In the genomic region with DNA sequence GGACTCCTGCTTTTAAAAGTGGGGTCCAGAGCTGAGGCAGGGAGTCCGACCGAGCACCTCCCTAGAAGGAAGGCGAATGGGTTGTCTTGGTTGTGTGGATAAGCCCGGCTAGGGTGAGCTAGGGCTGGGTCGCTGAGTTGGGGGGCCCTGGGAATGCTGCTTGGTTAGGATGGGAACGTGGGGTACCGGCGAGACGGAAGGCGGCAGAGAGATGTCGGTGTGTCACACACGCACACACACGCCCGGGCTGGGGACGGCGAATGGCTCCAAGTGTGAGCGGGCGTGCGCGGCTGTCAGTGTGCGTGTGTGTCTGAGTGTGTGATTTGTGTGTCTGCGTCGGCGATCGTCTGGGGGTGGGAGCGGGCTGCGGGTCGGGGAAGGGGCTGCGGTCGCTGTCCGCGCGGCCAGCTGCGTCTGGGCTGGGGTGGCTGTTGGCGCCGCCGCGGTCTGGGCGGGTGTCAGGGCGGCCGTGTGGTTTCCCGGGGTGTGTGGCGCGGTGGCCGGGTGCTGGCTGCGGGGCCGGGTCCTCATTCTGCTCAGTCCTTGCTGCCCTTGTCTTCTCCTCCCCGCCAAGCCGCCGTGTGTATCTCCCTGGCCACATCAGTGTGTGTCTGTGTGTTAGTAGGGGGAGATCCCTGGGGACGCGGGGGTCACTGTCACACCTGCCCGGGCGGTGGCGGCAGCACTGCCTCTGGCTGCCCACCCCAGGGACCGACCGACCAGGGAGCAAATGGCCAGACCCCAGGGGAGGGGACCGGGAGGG, we compare ENCODE assay signal across 1 cellular context.
TF ChIP-seq lines count a peak whose summit lies in the region.

No MANE protein-coding gene starts in this region.

TF ChIP-seq in HEK293, 187 proteins besides CTCF, POLR2A, EP300 and RAD21 (continued from another document and continues in another):
- TF ChIP-seq PRDM1 (tag by site-specific recombination; IDR thresholded peaks at IDR 0.05) = no peak
- TF ChIP-seq ZNF658 (tag by site-specific recombination; IDR thresholded peaks at IDR 0.05) = no peak
- no peak for TF ChIP-seq ZNF776 (tag by site-specific recombination; IDR thresholded peaks at IDR 0.05; ENCODE audit: borderline replicate concordance)
- no peak for TF ChIP-seq SCRT2 (tag by site-specific recombination; IDR thresholded peaks at IDR 0.05)
- no peak for TF ChIP-seq GLI2 (tag by site-specific recombination; IDR thresholded peaks at IDR 0.05; ENCODE audit: borderline replicate concordance, low read depth)
- TF ChIP-seq ZNF202 (tag by site-specific recombination; IDR thresholded peaks at IDR 0.05; ENCODE audit: borderline replicate concordance) = no peak
- no peak for TF ChIP-seq ZNF768 (tag by site-specific recombination; IDR thresholded peaks at IDR 0.05)
- TF ChIP-seq, protein P1, sequence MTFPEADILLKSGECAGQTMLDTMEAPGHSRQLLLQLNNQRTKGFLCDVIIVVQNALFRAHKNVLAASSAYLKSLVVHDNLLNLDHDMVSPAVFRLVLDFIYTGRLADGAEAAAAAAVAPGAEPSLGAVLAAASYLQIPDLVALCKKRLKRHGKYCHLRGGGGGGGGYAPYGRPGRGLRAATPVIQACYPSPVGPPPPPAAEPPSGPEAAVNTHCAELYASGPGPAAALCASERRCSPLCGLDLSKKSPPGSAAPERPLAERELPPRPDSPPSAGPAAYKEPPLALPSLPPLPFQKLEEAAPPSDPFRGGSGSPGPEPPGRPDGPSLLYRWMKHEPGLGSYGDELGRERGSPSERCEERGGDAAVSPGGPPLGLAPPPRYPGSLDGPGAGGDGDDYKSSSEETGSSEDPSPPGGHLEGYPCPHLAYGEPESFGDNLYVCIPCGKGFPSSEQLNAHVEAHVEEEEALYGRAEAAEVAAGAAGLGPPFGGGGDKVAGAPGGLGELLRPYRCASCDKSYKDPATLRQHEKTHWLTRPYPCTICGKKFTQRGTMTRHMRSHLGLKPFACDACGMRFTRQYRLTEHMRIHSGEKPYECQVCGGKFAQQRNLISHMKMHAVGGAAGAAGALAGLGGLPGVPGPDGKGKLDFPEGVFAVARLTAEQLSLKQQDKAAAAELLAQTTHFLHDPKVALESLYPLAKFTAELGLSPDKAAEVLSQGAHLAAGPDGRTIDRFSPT (tag by site-specific recombination; IDR thresholded peaks at IDR 0.05) = peak; percentile 63; the same call in 1 of the 2 replicates
- TF ChIP-seq ZNF549 (tag by site-specific recombination; IDR thresholded peaks at IDR 0.05) = no peak
- no peak for TF ChIP-seq ZNF747 (tag by site-specific recombination; IDR thresholded peaks at IDR 0.05)
- no peak for TF ChIP-seq KLF7 (tag by site-specific recombination; IDR thresholded peaks at IDR 0.05; ENCODE audit: borderline replicate concordance)
- TF ChIP-seq ZBTB44 (tag by site-specific recombination; IDR thresholded peaks at IDR 0.05) = no peak
- TF ChIP-seq SP2 (tag by site-specific recombination; IDR thresholded peaks at IDR 0.05) = no peak; the same call in 1 of the 2 replicates
- TF ChIP-seq ZNF530 (tag by site-specific recombination; IDR thresholded peaks at IDR 0.05; ENCODE audit: low read depth) = no peak
- no peak for TF ChIP-seq ZNF785 (tag by site-specific recombination; IDR thresholded peaks at IDR 0.05)
- TF ChIP-seq GLI4 (tag by site-specific recombination; IDR thresholded peaks at IDR 0.05) = no peak
- TF ChIP-seq ZBTB10 (tag by site-specific recombination; IDR thresholded peaks at IDR 0.05) = peak; percentile 85
- TF ChIP-seq ZSCAN16 (tag by site-specific recombination; IDR thresholded peaks at IDR 0.05) = no peak; the same call in 1 of the 2 replicates
- no peak for TF ChIP-seq ZNF510 (tag by site-specific recombination; IDR thresholded peaks at IDR 0.05; ENCODE audit: insufficient replicate concordance)
- TF ChIP-seq ZBTB8A (tag by site-specific recombination; IDR thresholded peaks at IDR 0.05) = no peak; the same call in 1 of the 2 replicates
- TF ChIP-seq, protein P2, sequence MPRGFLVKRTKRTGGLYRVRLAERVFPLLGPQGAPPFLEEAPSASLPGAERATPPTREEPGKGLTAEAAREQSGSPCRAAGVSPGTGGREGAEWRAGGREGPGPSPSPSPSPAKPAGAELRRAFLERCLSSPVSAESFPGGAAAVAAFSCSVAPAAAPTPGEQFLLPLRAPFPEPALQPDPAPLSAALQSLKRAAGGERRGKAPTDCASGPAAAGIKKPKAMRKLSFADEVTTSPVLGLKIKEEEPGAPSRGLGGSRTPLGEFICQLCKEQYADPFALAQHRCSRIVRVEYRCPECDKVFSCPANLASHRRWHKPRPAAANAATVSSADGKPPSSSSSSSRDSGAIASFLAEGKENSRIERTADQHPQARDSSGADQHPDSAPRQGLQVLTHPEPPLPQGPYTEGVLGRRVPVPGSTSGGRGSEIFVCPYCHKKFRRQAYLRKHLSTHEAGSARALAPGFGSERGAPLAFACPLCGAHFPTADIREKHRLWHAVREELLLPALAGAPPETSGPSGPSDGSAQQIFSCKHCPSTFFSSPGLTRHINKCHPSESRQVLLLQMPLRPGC (tag by site-specific recombination; IDR thresholded peaks at IDR 0.05) = no peak
- no peak for TF ChIP-seq ZNF324 (tag by site-specific recombination; IDR thresholded peaks at IDR 0.05)
- TF ChIP-seq ZNF707 (tag by site-specific recombination; IDR thresholded peaks at IDR 0.05) = no peak
- no peak; the same call in 1 of the 2 replicates for TF ChIP-seq BCL11B (tag by site-specific recombination; IDR thresholded peaks at IDR 0.05; ENCODE audit: low read depth)
- TF ChIP-seq ZNF23 (tag by site-specific recombination; IDR thresholded peaks at IDR 0.05; ENCODE audit: borderline replicate concordance) = no peak
- TF ChIP-seq, protein P3, sequence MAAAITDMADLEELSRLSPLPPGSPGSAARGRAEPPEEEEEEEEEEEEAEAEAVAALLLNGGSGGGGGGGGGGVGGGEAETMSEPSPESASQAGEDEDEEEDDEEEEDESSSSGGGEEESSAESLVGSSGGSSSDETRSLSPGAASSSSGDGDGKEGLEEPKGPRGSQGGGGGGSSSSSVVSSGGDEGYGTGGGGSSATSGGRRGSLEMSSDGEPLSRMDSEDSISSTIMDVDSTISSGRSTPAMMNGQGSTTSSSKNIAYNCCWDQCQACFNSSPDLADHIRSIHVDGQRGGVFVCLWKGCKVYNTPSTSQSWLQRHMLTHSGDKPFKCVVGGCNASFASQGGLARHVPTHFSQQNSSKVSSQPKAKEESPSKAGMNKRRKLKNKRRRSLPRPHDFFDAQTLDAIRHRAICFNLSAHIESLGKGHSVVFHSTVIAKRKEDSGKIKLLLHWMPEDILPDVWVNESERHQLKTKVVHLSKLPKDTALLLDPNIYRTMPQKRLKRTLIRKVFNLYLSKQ (tag by site-specific recombination; IDR thresholded peaks at IDR 0.05; ENCODE audit: borderline replicate concordance) = no peak
- TF ChIP-seq ZNF521 (tag by site-specific recombination; IDR thresholded peaks at IDR 0.05) = no peak
- peak; percentile 46; the same call in 1 of the 2 replicates for TF ChIP-seq KLF8 (tag by site-specific recombination; IDR thresholded peaks at IDR 0.05)
- TF ChIP-seq ZIC2 (tag by site-specific recombination; IDR thresholded peaks at IDR 0.05) = peak; percentile 75
- TF ChIP-seq, protein P4, sequence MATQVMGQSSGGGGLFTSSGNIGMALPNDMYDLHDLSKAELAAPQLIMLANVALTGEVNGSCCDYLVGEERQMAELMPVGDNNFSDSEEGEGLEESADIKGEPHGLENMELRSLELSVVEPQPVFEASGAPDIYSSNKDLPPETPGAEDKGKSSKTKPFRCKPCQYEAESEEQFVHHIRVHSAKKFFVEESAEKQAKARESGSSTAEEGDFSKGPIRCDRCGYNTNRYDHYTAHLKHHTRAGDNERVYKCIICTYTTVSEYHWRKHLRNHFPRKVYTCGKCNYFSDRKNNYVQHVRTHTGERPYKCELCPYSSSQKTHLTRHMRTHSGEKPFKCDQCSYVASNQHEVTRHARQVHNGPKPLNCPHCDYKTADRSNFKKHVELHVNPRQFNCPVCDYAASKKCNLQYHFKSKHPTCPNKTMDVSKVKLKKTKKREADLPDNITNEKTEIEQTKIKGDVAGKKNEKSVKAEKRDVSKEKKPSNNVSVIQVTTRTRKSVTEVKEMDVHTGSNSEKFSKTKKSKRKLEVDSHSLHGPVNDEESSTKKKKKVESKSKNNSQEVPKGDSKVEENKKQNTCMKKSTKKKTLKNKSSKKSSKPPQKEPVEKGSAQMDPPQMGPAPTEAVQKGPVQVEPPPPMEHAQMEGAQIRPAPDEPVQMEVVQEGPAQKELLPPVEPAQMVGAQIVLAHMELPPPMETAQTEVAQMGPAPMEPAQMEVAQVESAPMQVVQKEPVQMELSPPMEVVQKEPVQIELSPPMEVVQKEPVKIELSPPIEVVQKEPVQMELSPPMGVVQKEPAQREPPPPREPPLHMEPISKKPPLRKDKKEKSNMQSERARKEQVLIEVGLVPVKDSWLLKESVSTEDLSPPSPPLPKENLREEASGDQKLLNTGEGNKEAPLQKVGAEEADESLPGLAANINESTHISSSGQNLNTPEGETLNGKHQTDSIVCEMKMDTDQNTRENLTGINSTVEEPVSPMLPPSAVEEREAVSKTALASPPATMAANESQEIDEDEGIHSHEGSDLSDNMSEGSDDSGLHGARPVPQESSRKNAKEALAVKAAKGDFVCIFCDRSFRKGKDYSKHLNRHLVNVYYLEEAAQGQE (tag by site-specific recombination; IDR thresholded peaks at IDR 0.05) = peak; percentile 82
- no peak for TF ChIP-seq ZFP37 (tag by site-specific recombination; IDR thresholded peaks at IDR 0.05)
- no peak for TF ChIP-seq ZNF362 (tag by site-specific recombination; IDR thresholded peaks at IDR 0.05)
- no peak for TF ChIP-seq ZNF580 (tag by site-specific recombination; IDR thresholded peaks at IDR 0.05)
- TF ChIP-seq ZNF2 (tag by site-specific recombination; IDR thresholded peaks at IDR 0.05) = no peak
- no peak for TF ChIP-seq ZNF664 (tag by site-specific recombination; IDR thresholded peaks at IDR 0.05)
- no peak for TF ChIP-seq ZNF140 (tag by site-specific recombination; IDR thresholded peaks at IDR 0.05)
- TF ChIP-seq ZNF157 (tag by site-specific recombination; IDR thresholded peaks at IDR 0.05) = no peak
- TF ChIP-seq, protein P5, sequence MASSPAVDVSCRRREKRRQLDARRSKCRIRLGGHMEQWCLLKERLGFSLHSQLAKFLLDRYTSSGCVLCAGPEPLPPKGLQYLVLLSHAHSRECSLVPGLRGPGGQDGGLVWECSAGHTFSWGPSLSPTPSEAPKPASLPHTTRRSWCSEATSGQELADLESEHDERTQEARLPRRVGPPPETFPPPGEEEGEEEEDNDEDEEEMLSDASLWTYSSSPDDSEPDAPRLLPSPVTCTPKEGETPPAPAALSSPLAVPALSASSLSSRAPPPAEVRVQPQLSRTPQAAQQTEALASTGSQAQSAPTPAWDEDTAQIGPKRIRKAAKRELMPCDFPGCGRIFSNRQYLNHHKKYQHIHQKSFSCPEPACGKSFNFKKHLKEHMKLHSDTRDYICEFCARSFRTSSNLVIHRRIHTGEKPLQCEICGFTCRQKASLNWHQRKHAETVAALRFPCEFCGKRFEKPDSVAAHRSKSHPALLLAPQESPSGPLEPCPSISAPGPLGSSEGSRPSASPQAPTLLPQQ (tag by site-specific recombination; IDR thresholded peaks at IDR 0.05) = 0 out of 2 replicates have a peak, but pooled peaks have one; percentile 12
- 0 out of 2 replicates have a peak, but pooled peaks have one; percentile 50 for TF ChIP-seq SP3 (tag by site-specific recombination; IDR thresholded peaks at IDR 0.05)
- TF ChIP-seq ZNF335 (tag by site-specific recombination; conservative IDR thresholded peaks at IDR 0.05) = peak; percentile 71; the same call in 1 of the 2 replicates
- no peak for TF ChIP-seq TRIM28 (IDR thresholded peaks at IDR 0.05; ENCODE audit: borderline replicate concordance, low read length)
- TF ChIP-seq ZNF311 (tag by site-specific recombination; IDR thresholded peaks at IDR 0.05; ENCODE audit: borderline replicate concordance) = no peak
